In genomic region chr12:132801741-132802140, GRCh38 we compare ENCODE assay signal across 18 cellular contexts. TPM values are rescaled to one million over a fixed set of nuclear protein-coding genes. Genes with fewer than 3 reads are reported as not detected.
A peak's percentile ranks its signal among the peaks of the same experiment; 100 is the strongest.
DNase-seq lines count a peak whose midpoint lies in the region; ATAC-seq, FAIRE-seq and TF ChIP-seq lines count a peak whose summit lies in the region.
"Had no signal": no experiment of that assay in that cellular context is flagged by ENCODE, and none has a peak within 500 bp of the region (broad histone marks: within the 10 kb centered on the region; RNA-seq: fewer than 3 reads in every experiment).

No MANE protein-coding gene starts in this region.

- peak overlapping the region; percentile 47 for H4K91ac ChIP-seq in neuronal stem cell (ENCODE audit: low read depth, low read length, poor library complexity)

- H3K9ac ChIP-seq in HepG2 (ENCODE audit: insufficient read depth, low read depth, low read length) (no peak overlapping the region), K562 (ENCODE audit: insufficient read depth in 1 of 2, low read depth in 2 of 2, low read length in 2 of 2) (no peak overlapping the region), neuronal stem cell (ENCODE audit: low read depth, low read length, poor library complexity) (no peak overlapping the region)

- DNase-seq in HepG2 (ENCODE audit: low spot score) (no peak), right lobe of liver (no peak), K562 (ENCODE audit: extremely low read depth in 1 of 4, low spot score in 3 of 4) (no peak), neuronal stem cell (ENCODE audit: low spot score) (no peak)
- no peak for DNase-seq in central memory CD4-positive, alpha-beta T cell
- DNase-seq: C1 segment of cervical spinal cord; Calu3; CD4-positive, alpha-beta memory T cell; COR-L47; DMS53; DMS79 treated with DMSO at 0.1 percent for 48 hours; GF-D8; GOT3; HFFc6 had no signal

- TF ChIP-seq POLR2A in HepG2 (IDR thresholded peaks at IDR 0.05; ENCODE audit: insufficient read depth in 1 of 2, low read depth in 2 of 2, low read length in 2 of 2) (no peak), right lobe of liver (IDR thresholded peaks at IDR 0.05) (no peak), K562 (conservative IDR thresholded peaks at IDR 0.05) (no peak)

- no peak for ATAC-seq in HepG2
- ATAC-seq in right lobe of liver, result no peak
- no peak for ATAC-seq in K562
- ATAC-seq in HG02610 (IDR thresholded peaks at IDR 0.05; ENCODE audit: unreplicated experiment), result no peak

- in situ Hi-C loops in HepG2 (cut with HindIII; ENCODE audit: extremely low pct_ligation_motif_present, low pct_unique_long_range_greater_than_20kb) (no loop called here), K562 (cut with MboI) (no loop called here)

- H3K9me1 ChIP-seq in K562 (ENCODE audit: control insufficient read depth, insufficient read depth, low read length), result peaks cover 2% of the 10 kb centered on the region

- no peak overlapping the region for H3K4me2 ChIP-seq in HepG2 (ENCODE audit: low read depth, low read length)
- H3K4me2 ChIP-seq in K562 (ENCODE audit: insufficient read depth, low read length), result no peak overlapping the region
- H3K4me2 ChIP-seq in neuronal stem cell (ENCODE audit: insufficient read depth, low read length, poor library complexity, severe bottlenecking), result no peak overlapping the region

- 98% methylated on average over 18 of the region's 28 CpGs for WGBS in HepG2 (ENCODE audit: low lambda C conversion rate)
- no CpG with 5 or more reads among the region's 28 CpGs for WGBS in right lobe of liver (ENCODE audit: insufficient coverage, low coverage, low lambda C conversion rate, missing lambda C conversion rate)
- 91% methylated on average over 25 of the region's 28 CpGs for WGBS in K562 (ENCODE audit: insufficient coverage, low coverage, missing lambda C conversion rate)
- no CpG with 5 or more reads among the region's 28 CpGs for WGBS in neuronal stem cell (ENCODE audit: extremely low coverage in 2 of 2, insufficient read length in 2 of 2, insufficient replicate concordance in 1 of 2), 2 donors

- no peak for FAIRE-seq in HepG2 (lab: Jason Lieb, UNC)
- FAIRE-seq in K562 (lab: Jason Lieb, UNC), result no peak
- FAIRE-seq: GM12892, H54 had no signal

- H3K4ac ChIP-seq in neuronal stem cell (ENCODE audit: low read length), result no peak overlapping the region

- no peak overlapping the region for H3K18ac ChIP-seq in neuronal stem cell (ENCODE audit: low read length)

- CTCF ChIA-PET in HepG2 (lab: Yijun Ruan, JAX; ENCODE audit: low intra/inter-chr PET ratio, low total read pairs) (no interaction called here), K562 (lab: Yijun Ruan, JAX; ENCODE audit: low intra/inter-chr PET ratio) (no interaction called here)

- POLR2A ChIA-PET in HepG2 (lab: Yijun Ruan, JAX) (no interaction called here), K562 (lab: Yijun Ruan, JAX) (interaction anchor here (0.7 kb wide), 2 partner anchors 21 to 40 kb away, joined by 3 to 4 read pairs; no protein-coding TSS in a partner anchor)

- H2BK12ac ChIP-seq in neuronal stem cell (ENCODE audit: low read length), result no peak overlapping the region

- TF ChIP-seq RAD21 in HepG2 (CRISPR knock-in tag; IDR thresholded peaks at IDR 0.05), result no peak
- TF ChIP-seq RAD21 in K562 (CRISPR knock-in tag; conservative IDR thresholded peaks at IDR 0.05 in 1 of 2, IDR thresholded peaks at IDR 0.05 in 1 of 2), result no peak

- no peak overlapping the region for H2BK15ac ChIP-seq in neuronal stem cell (ENCODE audit: low read length)

- intact Hi-C loops in HepG2 (cut with micrococcal nuclease; ENCODE audit: unreplicated experiment) (no loop called here), right lobe of liver (cut with DNase I) (no loop called here), K562 (cut with micrococcal nuclease) (no loop called here)

- peaks cover 50 to 84% of the 10 kb centered on the region in 2 experiments for H3K36me3 ChIP-seq in HepG2 (replicated peaks in 1 of 2; ENCODE audit: control insufficient read depth in 1 of 2, insufficient read depth in 2 of 2, low read length in 2 of 2)
- H3K36me3 ChIP-seq in right lobe of liver, result peaks cover 0 to 90% (median 41%) of the 10 kb centered on the region in 4 donors
- peaks cover 87% of the 10 kb centered on the region; the same call in 2 of the 3 replicates for H3K36me3 ChIP-seq in K562 (ENCODE audit: control insufficient read depth, insufficient read depth, low read length)
- peaks cover 56 to 91% of the 10 kb centered on the region in 2 donors for H3K36me3 ChIP-seq in neuronal stem cell (replicated peaks in 1 of 2; ENCODE audit: control insufficient read depth in 2 of 2, insufficient read depth in 2 of 2, low read length in 2 of 2)

- peaks cover 12% of the 10 kb centered on the region for H3K79me1 ChIP-seq in neuronal stem cell (ENCODE audit: low read depth, low read length)

- H2BK5ac ChIP-seq in neuronal stem cell (ENCODE audit: low read length), result no peak overlapping the region

- H2AFZ ChIP-seq in HepG2 (ENCODE audit: low read length) (no peak overlapping the region), K562 (ENCODE audit: low read depth, low read length) (no peak overlapping the region), neuronal stem cell (ENCODE audit: low read length) (no peak overlapping the region)

- H4K20me1 ChIP-seq in HepG2 (ENCODE audit: insufficient read depth, low read length) (0 out of 2 replicates have a peak, but pooled peaks cover 7% of the 10 kb centered on the region), K562 (replicated peaks; ENCODE audit: control insufficient read depth, insufficient read depth, low read length) (peaks cover 13% of the 10 kb centered on the region)

- no peak for TF ChIP-seq CTCF in HepG2 (CRISPR knock-in tag; IDR thresholded peaks at IDR 0.05)
- no peak for TF ChIP-seq CTCF in right lobe of liver (IDR thresholded peaks at IDR 0.05)
- no peak for TF ChIP-seq CTCF in K562 (IDR thresholded peaks at IDR 0.05 in 2 of 3, conservative IDR thresholded peaks at IDR 0.05 in 1 of 3; ENCODE audit: insufficient read depth in 2 of 3, low read depth in 1 of 3, low read length in 3 of 3)

- no TSS peak for BruUV-seq in HepG2 (replicated peaks; lab: Mats Ljungman, UMichigan)
- BruUV-seq in K562 (replicated peaks; lab: Mats Ljungman, UMichigan), result no TSS peak

- peaks cover 4% of the 10 kb centered on the region for H3K79me2 ChIP-seq in HepG2 (ENCODE audit: insufficient read depth, low read length)
- peaks cover 15% of the 10 kb centered on the region for H3K79me2 ChIP-seq in K562 (ENCODE audit: control insufficient read depth, insufficient read depth, low read length)

- no peak overlapping the region for H3K27ac ChIP-seq in HepG2 (ENCODE audit: extremely low read length, insufficient read depth, low read length)
- no peak overlapping the region for H3K27ac ChIP-seq in right lobe of liver
- no peak overlapping the region for H3K27ac ChIP-seq in K562 (ENCODE audit: extremely low read depth, low read depth, low read length)
- H3K27ac ChIP-seq in neuronal stem cell (replicated peaks; ENCODE audit: low read length), result no peak overlapping the region

- no peak overlapping the region for H3K14ac ChIP-seq in neuronal stem cell (ENCODE audit: low read length)

- H3K4me3 ChIP-seq in HepG2 (replicated peaks in 1 of 3; ENCODE audit: insufficient read depth in 1 of 3, low read depth in 2 of 3, low read length in 3 of 3) (no peak overlapping the region), right lobe of liver (no peak overlapping the region), K562 (no peak overlapping the region), neuronal stem cell (ENCODE audit: low read length in 2 of 2) (no peak overlapping the region)
- H3K4me3 ChIP-seq: HAP-1 had no signal

- no peak overlapping the region for H4K8ac ChIP-seq in neuronal stem cell (ENCODE audit: low read depth, low read length)

- TF ChIP-seq EP300 in HepG2 (IDR thresholded peaks at IDR 0.05; ENCODE audit: low read depth in 2 of 2, low read length in 2 of 2) (no peak), HepG2 (CRISPR knock-in tag; IDR thresholded peaks at IDR 0.05; ENCODE audit: borderline replicate concordance) (no peak), K562 (IDR thresholded peaks at IDR 0.05; ENCODE audit: low read length) (no peak)

- H3K23ac ChIP-seq in neuronal stem cell (ENCODE audit: low read depth, low read length, poor library complexity), result peak overlapping the region; percentile 12

- H2BK120ac ChIP-seq in neuronal stem cell (ENCODE audit: low read depth, low read length), result no peak overlapping the region

- no peaks in the 10 kb centered on the region for H3K9me3 ChIP-seq in HepG2 (ENCODE audit: low read length)
- H3K9me3 ChIP-seq in right lobe of liver, result no peaks in the 10 kb centered on the region
- H3K9me3 ChIP-seq in K562 (replicated peaks; ENCODE audit: control insufficient read depth, insufficient read depth, low read depth, low read length), result no peaks in the 10 kb centered on the region
- H3K9me3 ChIP-seq in neuronal stem cell (replicated peaks in 1 of 2; ENCODE audit: control insufficient read depth in 2 of 2, insufficient read depth in 1 of 2, low read depth in 1 of 2, low read length in 2 of 2), result no peaks in the 10 kb centered on the region
- H3K9me3 ChIP-seq: HAP-1 had no signal

- H2AK5ac ChIP-seq in neuronal stem cell (ENCODE audit: low read depth, low read length), result no peak overlapping the region

- H3K4me1 ChIP-seq in HepG2 (ENCODE audit: insufficient read depth, low read length) (no peaks in the 10 kb centered on the region), right lobe of liver (no peaks in the 10 kb centered on the region), K562 (replicated peaks in 1 of 2; ENCODE audit: control insufficient read depth in 2 of 2, insufficient read depth in 2 of 2, low read length in 2 of 2) (peaks cover 0 to 9% of the 10 kb centered on the region in 2 experiments; a peak in 1 of 5 replicates), neuronal stem cell (ENCODE audit: control insufficient read depth in 2 of 2, insufficient read depth in 1 of 2, low read depth in 1 of 2, low read length in 2 of 2) (no peaks in the 10 kb centered on the region)
- H3K4me1 ChIP-seq: HAP-1 had no signal

- H3K27me3 ChIP-seq in HepG2 (ENCODE audit: control insufficient read depth in 1 of 2, insufficient read depth in 2 of 2, low read length in 2 of 2) (no peaks in the 10 kb centered on the region), right lobe of liver (no peaks in the 10 kb centered on the region), K562 (ENCODE audit: control insufficient read depth in 2 of 2, insufficient read depth in 2 of 2, low read length in 2 of 2) (no peaks in the 10 kb centered on the region), neuronal stem cell (ENCODE audit: control insufficient read depth in 3 of 3, insufficient read depth in 3 of 3, low read depth in 1 of 3, low read length in 3 of 3) (no peaks in the 10 kb centered on the region)

RNA-seq across cellular contexts. Expression of gene GOLGA3, which starts 26.9 kb away (rescaled TPM):
- total RNA-seq in HepG2 (2016; rRNA removed; fragmentation: Illumina TruSeq; extraction: Trizol) (36.0 and 43.0 TPM in 2 replicates), right lobe of liver (10 to 100 TPM; 15.7 to 37.5 (median 22.8) TPM), K562 (2014; rRNA removed) (36.1 and 38.7 TPM in 2 replicates), K562 (2014; rRNA removed; fragmentation: Illumina TruSeq; extraction: Trizol) (17.0 and 19.0 TPM in 2 replicates), K562 (2015; rRNA removed; fragmentation: Illumina TruSeq; extraction: Trizol) (21.2 and 22.8 TPM in 2 replicates), K562 (2021) (41.7 and 48.1 TPM in 2 replicates)
- 15.6 and 17.8 TPM in 2 replicates for total RNA-seq in HepG2 (2016; cell fraction: cytosol; rRNA removed; fragmentation: Illumina TruSeq; extraction: Trizol; ENCODE audit: low read depth)
- 31.7 and 41.8 TPM in 2 replicates for total RNA-seq in HepG2 (2016; cell fraction: insoluble cytoplasmic fraction; rRNA removed; fragmentation: Illumina TruSeq; extraction: Trizol)
- total RNA-seq in HepG2 (2016; cell fraction: membrane; rRNA removed; fragmentation: Illumina TruSeq; extraction: Trizol), result 26.6 and 27.1 TPM in 2 replicates
- total RNA-seq in HepG2 (2016; cell fraction: nucleus; rRNA removed; fragmentation: Illumina TruSeq; extraction: Trizol), result 40.4 and 48.3 TPM in 2 replicates
- polyA plus RNA-seq in HepG2 (2011; rRNA removed) (22.0 and 22.7 TPM in 2 replicates), K562 (2011; rRNA removed) (15.0 and 20.2 TPM in 2 replicates), K562 (2014; fragmentation: Illumina TruSeq; extraction: Trizol) (9.0 and 11.8 TPM in 2 replicates), K562 (2014; fragmentation: Nextera tagmentation; extraction: Ambion mirVana) (1 to 10 TPM; 1.9 to 2.9 TPM), K562 (2014; rRNA removed) (18.4 and 18.6 TPM in 2 replicates)
- 17.7 and 27.7 TPM in 2 replicates for polyA plus RNA-seq in HepG2 (2011; cell fraction: cytosol; rRNA removed)
- 63.9 and 77.3 TPM in 2 replicates for polyA plus RNA-seq in HepG2 (2011; cell fraction: nucleus; rRNA removed)
- 10.9 and 13.5 TPM in 2 replicates for polyA plus RNA-seq in HepG2 (2012)
- polyA plus RNA-seq in HepG2 (2016; cell fraction: cytosol; fragmentation: Illumina TruSeq; extraction: Trizol; ENCODE audit: low read depth), result 9.3 and 9.4 TPM in 2 replicates
- polyA plus RNA-seq in HepG2 (2016; cell fraction: insoluble cytoplasmic fraction; fragmentation: Illumina TruSeq; extraction: Trizol; ENCODE audit: low read depth), result 14.3 and 16.9 TPM in 2 replicates
- 9.7 and 12.3 TPM in 2 replicates for polyA plus RNA-seq in HepG2 (2016; cell fraction: membrane; fragmentation: Illumina TruSeq; extraction: Trizol; ENCODE audit: low read depth)
- 48.3 and 55.7 TPM in 2 replicates for polyA plus RNA-seq in HepG2 (2016; cell fraction: nucleus; fragmentation: Illumina TruSeq; extraction: Trizol; ENCODE audit: insufficient read depth, low read depth)
- polyA minus RNA-seq in HepG2 (2011; rRNA and poly(A)+ RNA removed; ENCODE audit: low replicate concordance), result 38.7 and 87.6 TPM in 2 replicates
- polyA minus RNA-seq in HepG2 (2011; cell fraction: cytosol; rRNA and poly(A)+ RNA removed), result 27.6 and 33.4 TPM in 2 replicates
- 40.3 and 67.0 TPM in 2 replicates for polyA minus RNA-seq in HepG2 (2011; cell fraction: nucleus; rRNA and poly(A)+ RNA removed)
- 144 and 257 TPM in 2 replicates for total RNA-seq in K562 (2011; cell fraction: chromatin; rRNA removed; ENCODE audit: low replicate concordance)
- total RNA-seq in K562 (2011; cell fraction: nucleolus; rRNA removed), result 92.6 and 108 TPM in 2 replicates
- total RNA-seq in K562 (2011; cell fraction: nucleoplasm; rRNA removed), result 87.7 and 106 TPM in 2 replicates
- 21.4 and 25.3 TPM in 2 replicates for polyA plus RNA-seq in K562 (2011; cell fraction: cytosol; rRNA removed)
- 38.5 and 43.6 TPM in 2 replicates for polyA plus RNA-seq in K562 (2011; cell fraction: nucleus; rRNA removed)
- 12.5 and 13.1 TPM in 2 replicates for polyA plus RNA-seq in K562 (2012)
- polyA minus RNA-seq in K562 (2011; rRNA and poly(A)+ RNA removed), result 26.2 and 28.2 TPM in 2 replicates
- polyA minus RNA-seq in K562 (2011; cell fraction: cytosol; rRNA and poly(A)+ RNA removed), result 43.5 and 57.6 TPM in 2 replicates
- polyA minus RNA-seq in K562 (2011; cell fraction: nucleus; rRNA and poly(A)+ RNA removed), result 18.7 and 48.9 TPM in 2 replicates
- polyA plus RNA-seq in neuronal stem cell (2013, experiment 1 of 2), result 6.8 TPM
- 7.2 TPM for polyA plus RNA-seq in neuronal stem cell (2013, experiment 2 of 2)

RNA-seq across cellular contexts. Expression of gene ANKLE2, which starts 40.1 kb away (rescaled TPM):
- total RNA-seq in HepG2 (2016; rRNA removed; fragmentation: Illumina TruSeq; extraction: Trizol) (16.2 and 35.3 TPM in 2 replicates), right lobe of liver (10 to 100 TPM; 13.9 to 25.1 (median 15.7) TPM), K562 (2014; rRNA removed) (33.6 and 42.3 TPM in 2 replicates), K562 (2014; rRNA removed; fragmentation: Illumina TruSeq; extraction: Trizol) (44.0 and 45.6 TPM in 2 replicates), K562 (2015; rRNA removed; fragmentation: Illumina TruSeq; extraction: Trizol) (49.5 and 50.4 TPM in 2 replicates), K562 (2021) (54.3 and 56.9 TPM in 2 replicates)
- 20.1 and 20.5 TPM in 2 replicates for total RNA-seq in HepG2 (2016; cell fraction: cytosol; rRNA removed; fragmentation: Illumina TruSeq; extraction: Trizol; ENCODE audit: low read depth)
- total RNA-seq in HepG2 (2016; cell fraction: insoluble cytoplasmic fraction; rRNA removed; fragmentation: Illumina TruSeq; extraction: Trizol), result 14.0 and 36.7 TPM in 2 replicates
- total RNA-seq in HepG2 (2016; cell fraction: membrane; rRNA removed; fragmentation: Illumina TruSeq; extraction: Trizol), result 16.8 and 21.8 TPM in 2 replicates
- total RNA-seq in HepG2 (2016; cell fraction: nucleus; rRNA removed; fragmentation: Illumina TruSeq; extraction: Trizol), result 62.3 and 64.4 TPM in 2 replicates
- polyA plus RNA-seq in HepG2 (2011; rRNA removed) (37.1 and 51.2 TPM in 2 replicates), K562 (2011; rRNA removed) (57.7 and 69.0 TPM in 2 replicates), K562 (2014; fragmentation: Illumina TruSeq; extraction: Trizol) (43.6 and 46.3 TPM in 2 replicates), K562 (2014; fragmentation: Nextera tagmentation; extraction: Ambion mirVana) (1 to 10 TPM; 3.2 TPM), K562 (2014; rRNA removed) (49.7 and 51.6 TPM in 2 replicates)
- 23.3 and 24.4 TPM in 2 replicates for polyA plus RNA-seq in HepG2 (2011; cell fraction: cytosol; rRNA removed)
- 163 and 166 TPM in 2 replicates for polyA plus RNA-seq in HepG2 (2011; cell fraction: nucleus; rRNA removed)
- polyA plus RNA-seq in HepG2 (2012), result 30.1 and 31.6 TPM in 2 replicates
- polyA plus RNA-seq in HepG2 (2016; cell fraction: cytosol; fragmentation: Illumina TruSeq; extraction: Trizol; ENCODE audit: low read depth), result 3.0 and 3.4 TPM in 2 replicates
- polyA plus RNA-seq in HepG2 (2016; cell fraction: insoluble cytoplasmic fraction; fragmentation: Illumina TruSeq; extraction: Trizol; ENCODE audit: low read depth), result 12.3 and 14.0 TPM in 2 replicates
- 7.1 and 7.4 TPM in 2 replicates for polyA plus RNA-seq in HepG2 (2016; cell fraction: membrane; fragmentation: Illumina TruSeq; extraction: Trizol; ENCODE audit: low read depth)
- polyA plus RNA-seq in HepG2 (2016; cell fraction: nucleus; fragmentation: Illumina TruSeq; extraction: Trizol; ENCODE audit: insufficient read depth, low read depth), result 129 and 136 TPM in 2 replicates
- polyA minus RNA-seq in HepG2 (2011; rRNA and poly(A)+ RNA removed; ENCODE audit: low replicate concordance), result 183 and 431 TPM in 2 replicates
- polyA minus RNA-seq in HepG2 (2011; cell fraction: cytosol; rRNA and poly(A)+ RNA removed), result 26.3 and 37.6 TPM in 2 replicates
- polyA minus RNA-seq in HepG2 (2011; cell fraction: nucleus; rRNA and poly(A)+ RNA removed), result 111 and 121 TPM in 2 replicates
- 353 and 486 TPM in 2 replicates for total RNA-seq in K562 (2011; cell fraction: chromatin; rRNA removed; ENCODE audit: low replicate concordance)
- total RNA-seq in K562 (2011; cell fraction: nucleolus; rRNA removed), result 225 and 254 TPM in 2 replicates
- 264 and 271 TPM in 2 replicates for total RNA-seq in K562 (2011; cell fraction: nucleoplasm; rRNA removed)
- polyA plus RNA-seq in K562 (2011; cell fraction: cytosol; rRNA removed), result 41.4 and 48.0 TPM in 2 replicates
- 224 and 322 TPM in 2 replicates for polyA plus RNA-seq in K562 (2011; cell fraction: nucleus; rRNA removed)
- polyA plus RNA-seq in K562 (2012), result 39.1 and 44.5 TPM in 2 replicates
- polyA minus RNA-seq in K562 (2011; rRNA and poly(A)+ RNA removed), result 139 and 163 TPM in 2 replicates
- 46.5 and 72.4 TPM in 2 replicates for polyA minus RNA-seq in K562 (2011; cell fraction: cytosol; rRNA and poly(A)+ RNA removed)
- 105 and 129 TPM in 2 replicates for polyA minus RNA-seq in K562 (2011; cell fraction: nucleus; rRNA and poly(A)+ RNA removed)
- polyA plus RNA-seq in neuronal stem cell (2013, experiment 1 of 2), result 34.7 TPM
- polyA plus RNA-seq in neuronal stem cell (2013, experiment 2 of 2), result 30.8 TPM

Comparison
In these comparisons a context has a peak if more than half of its experiments do, and no peak if none do; other contexts are left out.
1. Of the 241 proteins assayed by ChIP-seq in both HepG2 and K562: peak only in HepG2: RBFOX2; only in K562: POLR2G; in both: none; in neither: 239.